Comparison of ENCODE assay signal across 22 cellular contexts in genomic region chr2:47639469-47639868, GRCh38.
DNase-seq lines count a peak whose midpoint lies in the region; ATAC-seq, FAIRE-seq and TF ChIP-seq lines count a peak whose summit lies in the region.
"Had no signal": no experiment of that assay in that cellular context is flagged by ENCODE, and none has a peak within 500 bp of the region (broad histone marks: within the 10 kb centered on the region; RNA-seq: fewer than 3 reads in every experiment).

No MANE protein-coding gene starts in this region.

- no peaks in the 10 kb centered on the region for H3K27me3 ChIP-seq in bronchial epithelial cell (ENCODE audit: control insufficient read depth, insufficient read depth, low read length)
- H3K27me3 ChIP-seq: adrenal gland, brain microvascular endothelial cell, left lung, right atrium auricular region, vagina had no signal

- TF ChIP-seq CTCF in bronchial epithelial cell (IDR thresholded peaks at IDR 0.05; ENCODE audit: insufficient read depth, low read length, severe bottlenecking) (no peak), GM13977 (IDR thresholded peaks at IDR 0.05; ENCODE audit: extremely low read depth, insufficient read depth, missing control alignments) (no peak)

- DNase-seq in LoVo (ENCODE audit: low spot score), result peak; percentile 28
- peak; percentile 39 for DNase-seq in bronchial epithelial cell (ENCODE audit: low read depth)
- peak; percentile 58 for DNase-seq in kidney tubule cell (ENCODE audit: low spot score)
- peak; percentile 2 for DNase-seq in stromal cell of bone marrow (ENCODE audit: low read depth)
- no peak for DNase-seq in GM13977 (ENCODE audit: low spot score)
- no peak for DNase-seq in NCI-H1417 treated with DMSO at 0.1 percent for 48 hours (lab: John Stamatoyannopoulos, UW)
- DNase-seq: activated CD4-positive, alpha-beta memory T cell treated with anti-CD3 and anti-CD28 coated beads, Interleukin-2, amount 10 ng/mL, durations not matched to agents 7 days and 5 days; activated naive CD4-positive, alpha-beta T cell treated with anti-CD3 and anti-CD28 coated beads for 36 hours; brain microvascular endothelial cell; hippocampal formation; left lung; NCI-H1092; NCI-H187 treated with DMSO at 0.1 percent for 48 hours; NCI-H526; SHP77; stimulated activated CD8-positive, alpha-beta memory T cell treated with anti-CD3 and anti-CD28 coated beads, Interleukin-4, amount 100 ng/mL, for 48 hours; stimulated activated naive CD8-positive, alpha-beta T cell treated with anti-CD3 and anti-CD28 coated beads, Interleukin-15, amount 100 ng/mL, for 72 hours had no signal

- FAIRE-seq in bronchial epithelial cell (lab: Jason Lieb, UNC), result no peak
- FAIRE-seq: G401.6 had no signal

- no peak for ATAC-seq in GM19463 (IDR thresholded peaks at IDR 0.05; ENCODE audit: unreplicated experiment)
- ATAC-seq: left lung; stimulated activated naive CD8-positive, alpha-beta T cell treated with anti-CD3 and anti-CD28 coated beads, Interleukin-15, amount 100 ng/mL, for 72 hours had no signal

- H3K4me3 ChIP-seq in bronchial epithelial cell (ENCODE audit: low read depth, low read length), result no peak overlapping the region
- H3K4me3 ChIP-seq: adrenal gland, left lung, right atrium auricular region, vagina had no signal

- no peaks in the 10 kb centered on the region for H3K36me3 ChIP-seq in bronchial epithelial cell (ENCODE audit: control insufficient read depth, insufficient read depth, low read length)
- H3K36me3 ChIP-seq: adrenal gland, brain microvascular endothelial cell, left lung, right atrium auricular region, vagina had no signal

- in situ Hi-C loops in GM13977 (cut with MboI; ENCODE audit: low pct_unique_long_range_greater_than_20kb, low sequenced_read_pairs, unreplicated experiment), result no loop called here

Comparison
In these comparisons a context has a peak if more than half of its experiments do, and no peak if none do; other contexts are left out.
1. DNase-seq: peak in LoVo (single experiment), bronchial epithelial cell (single experiment), kidney tubule cell (single experiment) and stromal cell of bone marrow (single experiment); none in GM13977 (single experiment) and NCI-H1417 treated with DMSO at 0.1 percent for 48 hours (single experiment).